In the genomic region with DNA sequence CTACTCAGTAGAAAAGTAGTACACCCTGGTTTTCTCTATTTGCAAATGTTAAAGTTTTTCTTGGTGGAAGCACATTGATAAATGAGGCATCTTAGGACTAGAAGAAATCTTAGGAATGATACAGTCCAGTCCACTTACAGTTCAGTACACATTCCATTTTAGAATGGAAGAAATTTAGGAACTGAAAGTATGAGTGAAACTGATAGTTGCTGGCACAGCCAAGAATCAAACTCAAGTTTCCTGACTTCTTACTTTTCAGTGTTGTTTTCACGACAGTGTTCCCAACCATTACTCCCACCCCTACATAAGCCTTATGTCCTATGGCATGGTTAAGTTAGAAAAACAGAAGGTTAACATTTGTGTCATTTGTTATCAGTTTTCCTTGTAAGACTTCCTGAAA, we compare ENCODE assay signal across 15 cellular contexts.
"Had no signal": no experiment of that assay in that cellular context is flagged by ENCODE, and none has a peak within 500 bp of the region (broad histone marks: within the 10 kb centered on the region; RNA-seq: fewer than 3 reads in every experiment).

No MANE protein-coding gene starts in this region.

- ATAC-seq: activated naive CD8-positive, alpha-beta T cell treated with anti-CD3 and anti-CD28 coated beads, Interleukin-2, amount 50 U/mL, for 24 hours; left ventricle myocardium superior; stimulated activated effector memory CD8-positive, alpha-beta T cell treated with anti-CD3 and anti-CD28 coated beads, Interleukin-12 subunit alpha, Interleukin-12 subunit beta, amount 100 ng/mL, for 72 hours; WTC11 had no signal

- DNase-seq: activated CD4-positive, alpha-beta T cell treated with anti-CD3 and anti-CD28 coated beads, Interleukin-2, amount 10 ng/mL, durations not matched to agents 7 days and 5 days; activated CD8-positive, alpha-beta memory T cell treated with anti-CD3 and anti-CD28 coated beads for 24 hours; activated naive CD4-positive, alpha-beta T cell treated with Interleukin-2 at 50 U/mL for 16 hours; activated naive CD8-positive, alpha-beta T cell treated with anti-CD3 and anti-CD28 coated beads, Interleukin-2, amount 50 U/mL, for 24 hours; esophagus squamous epithelium; kidney; left ventricle myocardium superior; small intestine; transverse colon had no signal

- H3K4me1 Mint-ChIP-seq: activated CD4-positive, alpha-beta T cell treated with anti-CD3 and anti-CD28 coated beads, Interleukin-2, amount 10 ng/mL, durations not matched to agents 7 days and 5 days; activated naive CD8-positive, alpha-beta T cell treated with anti-CD3 and anti-CD28 coated beads, Interleukin-2, amount 50 U/mL, for 24 hours; stimulated activated effector memory CD8-positive, alpha-beta T cell treated with anti-CD3 and anti-CD28 coated beads, Interleukin-12 subunit alpha, Interleukin-12 subunit beta, amount 100 ng/mL, for 72 hours; WTC11 had no signal

- H3K36me3 Mint-ChIP-seq: stimulated activated effector memory CD8-positive, alpha-beta T cell treated with anti-CD3 and anti-CD28 coated beads, Interleukin-12 subunit alpha, Interleukin-12 subunit beta, amount 100 ng/mL, for 72 hours; WTC11 had no signal

- H3K27ac Mint-ChIP-seq: activated CD4-positive, alpha-beta T cell treated with anti-CD3 and anti-CD28 coated beads, Interleukin-2, amount 10 ng/mL, durations not matched to agents 7 days and 5 days; activated naive CD8-positive, alpha-beta T cell treated with anti-CD3 and anti-CD28 coated beads, Interleukin-2, amount 50 U/mL, for 24 hours; stimulated activated effector memory CD8-positive, alpha-beta T cell treated with anti-CD3 and anti-CD28 coated beads, Interleukin-12 subunit alpha, Interleukin-12 subunit beta, amount 100 ng/mL, for 72 hours; WTC11 had no signal

- H3K4me3 ChIP-seq: esophagus squamous epithelium, right atrium auricular region, transverse colon had no signal

- H3K36me3 ChIP-seq: esophagus squamous epithelium, neutrophil, right atrium auricular region, transverse colon had no signal

- H3K4me3 Mint-ChIP-seq: activated CD4-positive, alpha-beta T cell treated with anti-CD3 and anti-CD28 coated beads, Interleukin-2, amount 10 ng/mL, durations not matched to agents 7 days and 5 days; activated naive CD8-positive, alpha-beta T cell treated with anti-CD3 and anti-CD28 coated beads, Interleukin-2, amount 50 U/mL, for 24 hours; stimulated activated effector memory CD8-positive, alpha-beta T cell treated with anti-CD3 and anti-CD28 coated beads, Interleukin-12 subunit alpha, Interleukin-12 subunit beta, amount 100 ng/mL, for 72 hours; WTC11 had no signal

- H3K27ac ChIP-seq: esophagus squamous epithelium, neutrophil, right atrium auricular region, transverse colon had no signal

- H3K9me3 Mint-ChIP-seq: activated naive CD8-positive, alpha-beta T cell treated with anti-CD3 and anti-CD28 coated beads, Interleukin-2, amount 50 U/mL, for 24 hours; stimulated activated effector memory CD8-positive, alpha-beta T cell treated with anti-CD3 and anti-CD28 coated beads, Interleukin-12 subunit alpha, Interleukin-12 subunit beta, amount 100 ng/mL, for 72 hours; WTC11 had no signal

- H3K9me3 ChIP-seq: esophagus squamous epithelium, neutrophil, right atrium auricular region, transverse colon had no signal

- H3K4me1 ChIP-seq: right atrium auricular region, transverse colon had no signal

- FAIRE-seq: astrocyte, frontal cortex, kidney, small intestine had no signal

- H3K27me3 Mint-ChIP-seq: activated CD4-positive, alpha-beta T cell treated with anti-CD3 and anti-CD28 coated beads, Interleukin-2, amount 10 ng/mL, durations not matched to agents 7 days and 5 days; activated naive CD8-positive, alpha-beta T cell treated with anti-CD3 and anti-CD28 coated beads, Interleukin-2, amount 50 U/mL, for 24 hours had no signal

- H3K27me3 ChIP-seq: esophagus squamous epithelium, neutrophil, right atrium auricular region, transverse colon had no signal
